ENCODE assay signal across 8 cellular contexts in the genomic region with DNA sequence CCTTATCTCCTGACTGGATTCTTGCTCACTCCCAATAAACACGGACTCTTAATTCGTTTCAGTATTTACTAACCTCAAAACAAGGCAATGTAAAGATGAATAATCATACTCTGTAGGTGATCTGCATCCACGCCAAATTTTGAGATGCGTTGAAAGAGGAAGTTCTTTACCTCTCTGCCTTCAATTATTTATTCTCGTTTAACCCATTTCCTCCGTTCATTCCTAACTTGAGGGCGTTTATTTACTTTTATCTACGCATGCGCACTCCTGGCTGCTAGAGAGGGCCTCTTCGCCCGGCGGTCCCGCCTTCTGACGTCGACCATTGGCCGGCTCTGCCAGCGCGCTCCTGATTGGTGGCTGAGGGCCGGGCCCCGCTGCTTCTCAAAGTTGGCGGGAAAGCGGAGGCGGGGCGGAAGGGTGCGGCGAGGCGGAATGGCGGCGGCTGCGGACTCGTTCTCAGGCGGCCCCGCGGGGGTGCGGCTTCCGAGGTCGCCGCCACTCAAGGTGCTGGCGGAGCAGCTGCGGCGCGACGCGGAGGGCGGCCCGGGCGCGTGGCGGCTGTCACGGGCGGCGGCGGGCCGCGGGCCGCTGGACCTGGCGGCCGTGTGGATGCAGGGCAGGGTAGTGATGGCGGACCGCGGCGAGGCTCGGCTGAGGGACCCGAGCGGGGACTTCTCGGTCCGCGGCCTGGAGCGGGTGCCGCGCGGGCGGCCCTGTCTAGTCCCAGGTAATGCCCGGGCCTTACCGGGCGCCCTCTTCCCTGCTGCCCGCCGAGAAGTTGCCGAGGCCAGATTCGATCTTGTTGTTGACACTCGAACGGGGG. TPM values are rescaled to one million over a fixed set of nuclear protein-coding genes. Genes with fewer than 3 reads are reported as not detected.
DNase-seq lines count a peak whose midpoint lies in the region; ATAC-seq and TF ChIP-seq lines count a peak whose summit lies in the region.

TSS of gene RMI2 (plus strand) at position 420 of the 823 bp plus-strand sequence. CDS start at position 433, 13 bp downstream.

- no peaks in the 10 kb centered on the region for H3K9me3 ChIP-seq in CD4-positive, alpha-beta memory T cell (ENCODE audit: control insufficient read depth in 1 of 2, low read length in 2 of 2)

- TF ChIP-seq POLR2A in lower leg skin (IDR thresholded peaks at IDR 0.05), result no peak

- H3K4me1 ChIP-seq in CD4-positive, alpha-beta memory T cell (ENCODE audit: insufficient read depth, low read length), result peaks cover 11% of the 10 kb centered on the region

- H3K36me3 ChIP-seq in CD4-positive, alpha-beta memory T cell (ENCODE audit: insufficient read depth, low read length), result no peaks in the 10 kb centered on the region

- no peaks in the 10 kb centered on the region for H3K36me3 Mint-ChIP-seq in CD4-positive, alpha-beta memory T cell

- no peaks in the 10 kb centered on the region for H3K27me3 ChIP-seq in CD4-positive, alpha-beta memory T cell (ENCODE audit: insufficient read depth, low read length)

- TF ChIP-seq CTCF in lower leg skin (IDR thresholded peaks at IDR 0.05), result no peak

- peak; percentile 93 to 97 (median 95) for DNase-seq in CD4-positive, alpha-beta memory T cell
- peak; percentile 91 for DNase-seq in HK-2 (ENCODE audit: unreplicated experiment)
- DNase-seq in NCI-H82 treated with DMSO at 0.1 percent for 48 hours (lab: John Stamatoyannopoulos, UW; ENCODE audit: unreplicated experiment), result peak; percentile 95
- DNase-seq in activated CD4-positive, alpha-beta T cell treated with anti-CD3 and anti-CD28 coated beads, Interleukin-2, amount 50 U/mL, for 48 hours, result peak; percentile 97 to 98
- peak; percentile 98 for DNase-seq in ecto neural progenitor cell (ENCODE audit: low spot score)
- DNase-seq in lower leg skin (ENCODE audit: low spot score in 2 of 2), result peak; percentile 96 to 99
- peak; percentile 97 to 98 for DNase-seq in stimulated activated CD4-positive, alpha-beta T cell treated with anti-CD3 and anti-CD28 coated beads, Interleukin-4, amount 100 ng/mL, for 48 hours (ENCODE audit: low read depth in 2 of 2)

- CTCF ChIA-PET in CD4-positive, alpha-beta memory T cell (lab: Charles Lee; ENCODE audit: partially characterized antibody), result interaction anchor here (1.2 to 3.0 kb wide), 3 partner anchors 12 to 381 kb away, joined by 5 to 19 read pairs (median 6); partner anchors contain the start of gene SOCS1

- H3K4me3 Mint-ChIP-seq in CD4-positive, alpha-beta memory T cell, result peak within 1 kb of the TSS; percentile 83 to 91 (median 89)

- no peak within 1 kb of the TSS for H3K27ac ChIP-seq in CD4-positive, alpha-beta memory T cell (ENCODE audit: low read depth, low read length)

- ATAC-seq in GM19455 (IDR thresholded peaks at IDR 0.05; ENCODE audit: unreplicated experiment), result peak; percentile 97

- 1% methylated on average over 43 to 48 of the region's 82 CpGs for WGBS in lower leg skin, 2 donors

- peak within 1 kb of the TSS; percentile 12 to 89 (median 78) for H3K27ac Mint-ChIP-seq in CD4-positive, alpha-beta memory T cell

- intact Hi-C loops in CD4-positive, alpha-beta memory T cell (cut with micrococcal nuclease), result loop anchor here (1.0 kb wide), 3 partner anchors 9 to 401 kb away; partner anchors contain the start of gene CLEC16A
- intact Hi-C loops in lower leg skin (cut with DNase I; ENCODE audit: low total_unique reads), result no loop called here

- no peaks in the 10 kb centered on the region for H3K27me3 Mint-ChIP-seq in CD4-positive, alpha-beta memory T cell

- H3K9me3 Mint-ChIP-seq in CD4-positive, alpha-beta memory T cell, result no peaks in the 10 kb centered on the region

- peaks cover 5 to 10% (median 7%) of the 10 kb centered on the region in 4 donors for H3K4me1 Mint-ChIP-seq in CD4-positive, alpha-beta memory T cell

- POLR2A ChIA-PET in CD4-positive, alpha-beta memory T cell (lab: Charles Lee; ENCODE audit: partially characterized antibody), result interaction anchor here (1.3 to 1.7 kb wide), 3 partner anchors 9 to 380 kb away, joined by 3 to 5 read pairs (median 5); no protein-coding TSS in a partner anchor

- peak within 1 kb of the TSS; percentile 49 to 84 for H3K4me3 ChIP-seq in CD4-positive, alpha-beta memory T cell (ENCODE audit: low read length in 2 of 2)
- peak within 1 kb of the TSS; percentile 49 for H3K4me3 ChIP-seq in lower leg skin (ENCODE audit: low read depth, poor library complexity, severe bottlenecking)

RNA-seq across cellular contexts. Expression of gene RMI2, which starts in this region (rescaled TPM):
- 1 to 10 TPM; 1.5 to 1.8 TPM for total RNA-seq in CD4-positive, alpha-beta memory T cell
- 1 to 10 TPM; 1.5 to 4.0 TPM for polyA plus RNA-seq in CD4-positive, alpha-beta memory T cell
- 10 to 100 TPM in 1 of 4 donors, 1 to 10 TPM in 3; 5.9 to 12.7 (median 7.9) TPM for total RNA-seq in lower leg skin
